ENCODE assay signal across 8 cellular contexts in the genomic region with DNA sequence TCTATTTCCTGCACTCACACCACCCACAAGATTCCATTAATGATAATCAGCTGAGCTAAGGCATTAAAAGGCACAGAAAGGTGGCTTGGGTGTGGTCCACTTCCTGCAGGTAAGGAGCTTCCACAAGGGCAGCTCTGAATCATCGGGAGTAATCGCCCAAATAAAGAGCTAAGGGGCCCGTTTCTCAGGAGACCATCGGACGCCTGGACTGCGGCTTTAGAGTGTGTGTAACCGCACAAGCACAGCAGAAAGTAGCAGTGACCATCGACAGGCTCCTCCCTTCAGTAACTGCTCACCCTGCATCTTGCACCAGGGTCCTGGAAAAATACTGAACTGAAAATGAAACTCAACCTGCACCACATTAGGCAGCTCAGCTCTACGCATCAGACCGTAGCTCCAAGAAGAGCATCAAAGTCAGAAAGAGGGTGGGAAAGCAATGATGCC. TPM values are rescaled to one million over a fixed set of nuclear protein-coding genes. Genes with fewer than 3 reads are reported as not detected.
DNase-seq lines count a peak whose midpoint lies in the region; ATAC-seq and TF ChIP-seq lines count a peak whose summit lies in the region.

No MANE protein-coding gene starts in this region.

- H3K9ac ChIP-seq in smooth muscle cell (ENCODE audit: low read depth): no peak overlapping the region

- 66% methylated on average over 10 of the region's 10 CpGs for WGBS in smooth muscle cell (ENCODE audit: low lambda C conversion rate)

- peaks cover 15% of the 10 kb centered on the region for H3F3A ChIP-seq in smooth muscle cell (ENCODE audit: low read depth)

- peak overlapping the region; percentile 73 for H3K27ac ChIP-seq in smooth muscle cell (ENCODE audit: low read depth)

- H3K27ac Mint-ChIP-seq in IgD-negative memory B cell (peak overlapping the region; percentile 83 to 96 (median 94)), endothelial cell (ENCODE audit: unreplicated experiment) (no peak overlapping the region)
- peak overlapping the region; percentile 93 for H3K27ac Mint-ChIP-seq in activated T-cell treated with anti-CD3 and anti-CD28 coated beads, Interleukin-2, amount 50 U/mL, for 24 hours

- DNase-seq in activated T-cell treated with anti-CD3 and anti-CD28 coated beads, Interleukin-2, amount 50 U/mL, for 24 hours: no peak
- DNase-seq in Right ventricle myocardium superior: no peak
- no peak for DNase-seq in smooth muscle cell (lab: John Stamatoyannopoulos, UW; ENCODE audit: unreplicated experiment)
- DNase-seq in endothelial cell (ENCODE audit: low spot score): no peak
- no peak for DNase-seq in GM03348 (ENCODE audit: low spot score)

- H3K27me3 Mint-ChIP-seq in IgD-negative memory B cell (peaks cover 3% of the 10 kb centered on the region), endothelial cell (ENCODE audit: unreplicated experiment) (peaks cover 8% of the 10 kb centered on the region)
- no peaks in the 10 kb centered on the region for H3K27me3 Mint-ChIP-seq in activated T-cell treated with anti-CD3 and anti-CD28 coated beads, Interleukin-2, amount 50 U/mL, for 24 hours

- H3K79me2 ChIP-seq in smooth muscle cell (ENCODE audit: low read depth): peaks cover 100% of the 10 kb centered on the region

- peak overlapping the region; percentile 12 for H3K4me3 ChIP-seq in smooth muscle cell

- TF ChIP-seq CTCF in smooth muscle cell (IDR thresholded peaks at IDR 0.05; ENCODE audit: borderline replicate concordance, insufficient read depth, poor library complexity, severe bottlenecking): no peak
- no peak for TF ChIP-seq CTCF in endothelial cell (IDR thresholded peaks at IDR 0.05; ENCODE audit: unreplicated experiment)

- H2AFZ ChIP-seq in smooth muscle cell (ENCODE audit: low read depth): no peak overlapping the region

- H3K4me2 ChIP-seq in smooth muscle cell: peak overlapping the region; percentile 55

- H3K36me3 Mint-ChIP-seq in IgD-negative memory B cell: peaks cover 3% of the 10 kb centered on the region
- peaks cover 82% of the 10 kb centered on the region for H3K36me3 Mint-ChIP-seq in activated T-cell treated with anti-CD3 and anti-CD28 coated beads, Interleukin-2, amount 50 U/mL, for 24 hours (ENCODE audit: low read depth)
- peaks cover 5% of the 10 kb centered on the region for H3K36me3 Mint-ChIP-seq in endothelial cell (ENCODE audit: low read depth, unreplicated experiment)

- peaks cover 100% of the 10 kb centered on the region for H4K20me1 ChIP-seq in smooth muscle cell (ENCODE audit: low read depth)

- H3K9me3 Mint-ChIP-seq in IgD-negative memory B cell (no peaks in the 10 kb centered on the region), endothelial cell (ENCODE audit: unreplicated experiment) (no peaks in the 10 kb centered on the region)
- peaks cover 6% of the 10 kb centered on the region for H3K9me3 Mint-ChIP-seq in activated T-cell treated with anti-CD3 and anti-CD28 coated beads, Interleukin-2, amount 50 U/mL, for 24 hours

- peaks cover 45% of the 10 kb centered on the region for H3K4me1 ChIP-seq in smooth muscle cell (ENCODE audit: low read depth)

- H3K4me1 Mint-ChIP-seq in IgD-negative memory B cell (peaks cover 77 to 86% (median 84%) of the 10 kb centered on the region in 3 donors), endothelial cell (ENCODE audit: unreplicated experiment) (peaks cover 75% of the 10 kb centered on the region)
- H3K4me1 Mint-ChIP-seq in activated T-cell treated with anti-CD3 and anti-CD28 coated beads, Interleukin-2, amount 50 U/mL, for 24 hours (ENCODE audit: low read depth): peaks cover 90% of the 10 kb centered on the region

- intact Hi-C loops in Right ventricle myocardium superior (cut with DNase I): loop anchor here (5.0 kb wide), 1 partner anchor 74 kb away; no protein-coding TSS in a partner anchor

- no peaks in the 10 kb centered on the region for H3K9me3 ChIP-seq in smooth muscle cell (replicated peaks; ENCODE audit: low read depth)

- H3K36me3 ChIP-seq in smooth muscle cell (ENCODE audit: low read depth): no peaks in the 10 kb centered on the region

- H3K4me3 Mint-ChIP-seq in IgD-negative memory B cell (peak overlapping the region; percentile 69 to 90 (median 86)), endothelial cell (ENCODE audit: unreplicated experiment) (no peak overlapping the region)
- H3K4me3 Mint-ChIP-seq in activated T-cell treated with anti-CD3 and anti-CD28 coated beads, Interleukin-2, amount 50 U/mL, for 24 hours: peak overlapping the region; percentile 77

- no peaks in the 10 kb centered on the region for H3K27me3 ChIP-seq in smooth muscle cell (ENCODE audit: low read depth)

- ATAC-seq in GM18498 (IDR thresholded peaks at IDR 0.05; ENCODE audit: unreplicated experiment) (peak; percentile 87), GM21723 (IDR thresholded peaks at IDR 0.05; ENCODE audit: unreplicated experiment) (peak; percentile 83), Right ventricle myocardium superior (ENCODE audit: poor library complexity) (peak; percentile 29)

RNA-seq across cellular contexts. Expression of a gene that starts 6.0 kb away (rescaled TPM):
- polyA plus RNA-seq in IgD-negative memory B cell (22.9 TPM), smooth muscle cell (80.2 and 105 TPM in 2 replicates)
- total RNA-seq in Right ventricle myocardium superior (56.1 TPM), smooth muscle cell (76.6 and 89.1 TPM in 2 replicates), endothelial cell (ENCODE audit: unreplicated experiment) (92.3 TPM)

Comparison
In these comparisons a context has a peak if more than half of its experiments do, and no peak if none do; other contexts are left out.
1. ATAC-seq: peak in every context shown above with its lines; median percentile 87 in GM18498; 83 in GM21723; 29 in Right ventricle myocardium superior.